ENCODE assay signal across 26 cellular contexts in genomic region chr1:191707288-191707687, GRCh38.
"Had no signal": no experiment of that assay in that cellular context is flagged by ENCODE, and none has a peak within 500 bp of the region (broad histone marks: within the 10 kb centered on the region; RNA-seq: fewer than 3 reads in every experiment).

No MANE protein-coding gene starts in this region.

- H3K9me3 ChIP-seq: esophagus muscularis mucosa, gastroesophageal sphincter, heart left ventricle, pancreas, right lobe of liver, testis had no signal

- H3K27me3 ChIP-seq: esophagus muscularis mucosa, gastroesophageal sphincter, heart left ventricle, pancreas, right lobe of liver, testis had no signal

- H3K27ac Mint-ChIP-seq: activated CD4-positive, alpha-beta memory T cell treated with anti-CD3 and anti-CD28 coated beads, Interleukin-2, amount 10 ng/mL, durations not matched to agents 7 days and 5 days; activated naive CD8-positive, alpha-beta T cell treated with anti-CD3 and anti-CD28 coated beads, Interleukin-2, amount 10 ng/mL, durations not matched to agents 7 days and 5 days; activated T-helper 17 cell treated with anti-CD3 and anti-CD28 coated beads, Interleukin-2, amount 50 U/mL, for 72 hours; dendritic cell treated with granulocyte-macrophage colony-stimulating factor and Interleukin-4, amounts not matched to agents 40 ng/mL and 50 ng/mL, for 4 days; natural killer cell; stimulated activated effector memory CD8-positive, alpha-beta T cell treated with anti-CD3 and anti-CD28 coated beads, Interleukin-12 subunit alpha, Interleukin-12 subunit beta, amount 100 ng/mL, for 72 hours; type B pancreatic cell had no signal

- H3K36me3 Mint-ChIP-seq: activated naive CD8-positive, alpha-beta T cell treated with anti-CD3 and anti-CD28 coated beads, Interleukin-2, amount 10 ng/mL, durations not matched to agents 7 days and 5 days; natural killer cell; stimulated activated effector memory CD8-positive, alpha-beta T cell treated with anti-CD3 and anti-CD28 coated beads, Interleukin-12 subunit alpha, Interleukin-12 subunit beta, amount 100 ng/mL, for 72 hours; type B pancreatic cell had no signal

- DNase-seq: activated CD4-positive, alpha-beta memory T cell treated with anti-CD3 and anti-CD28 coated beads, Interleukin-2, amount 10 ng/mL, durations not matched to agents 7 days and 5 days; activated CD4-positive, alpha-beta T cell treated with anti-CD3 and anti-CD28 coated beads for 48 hours; activated CD4-positive, CD25-positive, alpha-beta regulatory T cell; activated naive CD4-positive, alpha-beta T cell; activated naive CD8-positive, alpha-beta T cell treated with anti-CD3 and anti-CD28 coated beads, Interleukin-2, amount 10 ng/mL, durations not matched to agents 7 days and 5 days; activated T-cell treated with anti-CD3 and anti-CD28 coated beads, Interleukin-2, amount 50 U/mL, for 1 hour; effector CD8-positive, alpha-beta T cell; heart left ventricle; kidney; natural killer cell; pancreas; right lobe of liver; stimulated activated CD4-positive, alpha-beta T cell treated with anti-CD3 and anti-CD28 coated beads, Interleukin-4, amount 100 ng/mL, for 1 hour; T-helper 1 cell; T-helper 9 cell; testis had no signal

- FAIRE-seq: bronchial epithelial cell, kidney, pancreas had no signal

- ATAC-seq: activated T-helper 17 cell treated with anti-CD3 and anti-CD28 coated beads, Interleukin-2, amount 50 U/mL, for 72 hours; gastroesophageal sphincter; heart left ventricle; left lobe of liver; natural killer cell; pancreas; right lobe of liver; stimulated activated effector memory CD8-positive, alpha-beta T cell treated with anti-CD3 and anti-CD28 coated beads, Interleukin-12 subunit alpha, Interleukin-12 subunit beta, amount 100 ng/mL, for 72 hours had no signal

- H3K4me3 Mint-ChIP-seq: activated CD4-positive, alpha-beta memory T cell treated with anti-CD3 and anti-CD28 coated beads, Interleukin-2, amount 10 ng/mL, durations not matched to agents 7 days and 5 days; activated naive CD8-positive, alpha-beta T cell treated with anti-CD3 and anti-CD28 coated beads, Interleukin-2, amount 10 ng/mL, durations not matched to agents 7 days and 5 days; activated T-helper 17 cell treated with anti-CD3 and anti-CD28 coated beads, Interleukin-2, amount 50 U/mL, for 72 hours; dendritic cell treated with granulocyte-macrophage colony-stimulating factor and Interleukin-4, amounts not matched to agents 40 ng/mL and 50 ng/mL, for 4 days; natural killer cell; stimulated activated effector memory CD8-positive, alpha-beta T cell treated with anti-CD3 and anti-CD28 coated beads, Interleukin-12 subunit alpha, Interleukin-12 subunit beta, amount 100 ng/mL, for 72 hours; type B pancreatic cell had no signal

- H3K4me1 ChIP-seq: esophagus muscularis mucosa, gastroesophageal sphincter, heart left ventricle, pancreas, right lobe of liver, testis had no signal

- H3K27me3 Mint-ChIP-seq: activated CD4-positive, alpha-beta memory T cell treated with anti-CD3 and anti-CD28 coated beads, Interleukin-2, amount 10 ng/mL, durations not matched to agents 7 days and 5 days; activated naive CD8-positive, alpha-beta T cell treated with anti-CD3 and anti-CD28 coated beads, Interleukin-2, amount 10 ng/mL, durations not matched to agents 7 days and 5 days; activated T-helper 17 cell treated with anti-CD3 and anti-CD28 coated beads, Interleukin-2, amount 50 U/mL, for 72 hours; dendritic cell treated with granulocyte-macrophage colony-stimulating factor and Interleukin-4, amounts not matched to agents 40 ng/mL and 50 ng/mL, for 4 days; type B pancreatic cell had no signal

- H3K36me3 ChIP-seq: esophagus muscularis mucosa, gastroesophageal sphincter, heart left ventricle, pancreas, right lobe of liver had no signal

- H3K4me2 ChIP-seq: smooth muscle cell had no signal

- H3K4me3 ChIP-seq: esophagus muscularis mucosa, gastroesophageal sphincter, heart left ventricle, lung, pancreas, right lobe of liver, smooth muscle cell, testis had no signal

- H3K27ac ChIP-seq: esophagus muscularis mucosa, gastroesophageal sphincter, heart left ventricle, pancreas, right lobe of liver, testis had no signal

- H3K4me1 Mint-ChIP-seq: activated CD4-positive, alpha-beta memory T cell treated with anti-CD3 and anti-CD28 coated beads, Interleukin-2, amount 10 ng/mL, durations not matched to agents 7 days and 5 days; activated naive CD8-positive, alpha-beta T cell treated with anti-CD3 and anti-CD28 coated beads, Interleukin-2, amount 10 ng/mL, durations not matched to agents 7 days and 5 days; activated T-helper 17 cell treated with anti-CD3 and anti-CD28 coated beads, Interleukin-2, amount 50 U/mL, for 72 hours; natural killer cell; stimulated activated effector memory CD8-positive, alpha-beta T cell treated with anti-CD3 and anti-CD28 coated beads, Interleukin-12 subunit alpha, Interleukin-12 subunit beta, amount 100 ng/mL, for 72 hours had no signal

- H3K9me3 Mint-ChIP-seq: activated naive CD8-positive, alpha-beta T cell treated with anti-CD3 and anti-CD28 coated beads, Interleukin-2, amount 10 ng/mL, durations not matched to agents 7 days and 5 days; dendritic cell treated with granulocyte-macrophage colony-stimulating factor and Interleukin-4, amounts not matched to agents 40 ng/mL and 50 ng/mL, for 4 days; type B pancreatic cell had no signal
